Comparison of ENCODE assay signal across 11 cellular contexts in genomic region chr10:101775273-101776131, GRCh38. TPM values are rescaled to one million over a fixed set of nuclear protein-coding genes. Genes with fewer than 3 reads are reported as not detected.
DNase-seq lines count a peak whose midpoint lies in the region; ATAC-seq and TF ChIP-seq lines count a peak whose summit lies in the region.
"Had no signal": no experiment of that assay in that cellular context is flagged by ENCODE, and none has a peak within 500 bp of the region (broad histone marks: within the 10 kb centered on the region; RNA-seq: fewer than 3 reads in every experiment).

A gene with protein sequence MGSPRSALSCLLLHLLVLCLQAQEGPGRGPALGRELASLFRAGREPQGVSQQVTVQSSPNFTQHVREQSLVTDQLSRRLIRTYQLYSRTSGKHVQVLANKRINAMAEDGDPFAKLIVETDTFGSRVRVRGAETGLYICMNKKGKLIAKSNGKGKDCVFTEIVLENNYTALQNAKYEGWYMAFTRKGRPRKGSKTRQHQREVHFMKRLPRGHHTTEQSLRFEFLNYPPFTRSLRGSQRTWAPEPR (minus strand): TSS chr10:101776114. CDS start chr10:101775900, 214 bp downstream.

- no peak within 1 kb of the TSS for H3K27ac Mint-ChIP-seq in Calu3 (ENCODE audit: unreplicated experiment)
- no peak within 1 kb of the TSS for H3K27ac Mint-ChIP-seq in HFFc6
- H3K27ac Mint-ChIP-seq in effector memory CD8-positive, alpha-beta T cell, result no peak within 1 kb of the TSS
- H3K27ac Mint-ChIP-seq in osteocyte (ENCODE audit: unreplicated experiment), result no peak within 1 kb of the TSS
- H3K27ac Mint-ChIP-seq: dendritic cell treated with granulocyte-macrophage colony-stimulating factor and Interleukin-4, amounts not matched to agents 40 ng/mL and 50 ng/mL, for 4 days had no signal

- TF ChIP-seq CTCF in Calu3 (IDR thresholded peaks at IDR 0.05; ENCODE audit: unreplicated experiment) (no peak), HFFc6 (IDR thresholded peaks at IDR 0.05) (no peak), osteocyte (IDR thresholded peaks at IDR 0.05) (no peak), gastrocnemius medialis (IDR thresholded peaks at IDR 0.05 in 4 of 5, conservative IDR thresholded peaks at IDR 0.05 in 1 of 5) (no peak)

- H3K9me3 Mint-ChIP-seq in Calu3 (ENCODE audit: low read depth, unreplicated experiment) (no peaks in the 10 kb centered on the region), HFFc6 (no peaks in the 10 kb centered on the region), osteocyte (ENCODE audit: unreplicated experiment) (no peaks in the 10 kb centered on the region)
- H3K9me3 Mint-ChIP-seq in effector memory CD8-positive, alpha-beta T cell, result no peaks in the 10 kb centered on the region
- H3K9me3 Mint-ChIP-seq: dendritic cell treated with granulocyte-macrophage colony-stimulating factor and Interleukin-4, amounts not matched to agents 40 ng/mL and 50 ng/mL, for 4 days had no signal

- H3K4me1 ChIP-seq in gastrocnemius medialis, result peaks cover 19 to 21% of the 10 kb centered on the region in 2 donors

- peaks cover 74 to 80% (median 78%) of the 10 kb centered on the region in 3 donors for H3K27me3 ChIP-seq in gastrocnemius medialis

- peak within 1 kb of the TSS; percentile 22 for H3K4me3 Mint-ChIP-seq in Calu3 (ENCODE audit: low read depth, unreplicated experiment)
- peak within 1 kb of the TSS; percentile 42; the same call in 1 of the 2 replicates for H3K4me3 Mint-ChIP-seq in HFFc6
- peak within 1 kb of the TSS; percentile 61 to 78 for H3K4me3 Mint-ChIP-seq in effector memory CD8-positive, alpha-beta T cell
- peak within 1 kb of the TSS; percentile 55 for H3K4me3 Mint-ChIP-seq in osteocyte (ENCODE audit: unreplicated experiment)
- H3K4me3 Mint-ChIP-seq: dendritic cell treated with granulocyte-macrophage colony-stimulating factor and Interleukin-4, amounts not matched to agents 40 ng/mL and 50 ng/mL, for 4 days had no signal

- H3K27ac ChIP-seq in gastrocnemius medialis, result no peak within 1 kb of the TSS

- peak; percentile 26 for ATAC-seq in effector memory CD8-positive, alpha-beta T cell (replicated peaks)
- ATAC-seq in gastrocnemius medialis, result no peak

- H3K36me3 Mint-ChIP-seq in Calu3 (ENCODE audit: insufficient read depth, unreplicated experiment) (peaks cover 10% of the 10 kb centered on the region), HFFc6 (ENCODE audit: low read depth) (no peaks in the 10 kb centered on the region), osteocyte (ENCODE audit: unreplicated experiment) (no peaks in the 10 kb centered on the region)
- peaks cover 3% of the 10 kb centered on the region for H3K36me3 Mint-ChIP-seq in effector memory CD8-positive, alpha-beta T cell (ENCODE audit: insufficient read depth)

- intact Hi-C loops in Calu3 (cut with micrococcal nuclease; ENCODE audit: unreplicated experiment) (no loop called here), gastrocnemius medialis (cut with DNase I; ENCODE audit: low total_unique reads) (no loop called here)

- in situ Hi-C loops in gastrocnemius medialis (cut with MboI; ENCODE audit: low sequenced_read_pairs in 4 of 4), result no loop called here

- DNase-seq in Calu3 (no peak), HFFc6 (no peak), osteocyte (ENCODE audit: extremely low spot score, unreplicated experiment) (peak; percentile 81), gastrocnemius medialis (no peak), DMS79 (lab: John Stamatoyannopoulos, UW) (no peak), NCI-H446 (lab: John Stamatoyannopoulos, UW) (no peak), foreskin melanocyte (no peak)
- no peak for DNase-seq in effector memory CD8-positive, alpha-beta T cell

- peak within 1 kb of the TSS in 2 of 4 donors; percentile 9 to 19 for H3K4me3 ChIP-seq in gastrocnemius medialis

- no TSS peak for BruUV-seq in Calu3 (replicated peaks; lab: Mats Ljungman, UMichigan)

- H3K27me3 Mint-ChIP-seq in Calu3 (ENCODE audit: unreplicated experiment) (peaks cover 71% of the 10 kb centered on the region), HFFc6 (ENCODE audit: insufficient read depth) (peaks cover 40% of the 10 kb centered on the region), osteocyte (ENCODE audit: unreplicated experiment) (peaks cover 67% of the 10 kb centered on the region)
- H3K27me3 Mint-ChIP-seq in effector memory CD8-positive, alpha-beta T cell, result peaks cover 66 to 82% of the 10 kb centered on the region in 2 donors

- no peaks in the 10 kb centered on the region for H3K9me3 ChIP-seq in gastrocnemius medialis

- peaks cover 11% of the 10 kb centered on the region for H3K4me1 Mint-ChIP-seq in Calu3 (ENCODE audit: low read depth, unreplicated experiment)
- peaks cover 17% of the 10 kb centered on the region for H3K4me1 Mint-ChIP-seq in HFFc6 (ENCODE audit: low read depth)
- H3K4me1 Mint-ChIP-seq in effector memory CD8-positive, alpha-beta T cell (ENCODE audit: low read depth in 2 of 2), result peaks cover 20 to 39% of the 10 kb centered on the region in 2 donors
- peaks cover 26% of the 10 kb centered on the region for H3K4me1 Mint-ChIP-seq in osteocyte (ENCODE audit: unreplicated experiment)

- no peak for TF ChIP-seq POLR2A in gastrocnemius medialis (IDR thresholded peaks at IDR 0.05)

- H3K36me3 ChIP-seq in gastrocnemius medialis, result no peaks in the 10 kb centered on the region

- CTCF ChIA-PET in Calu3 (lab: Charles Lee), result no interaction called here

RNA-seq across cellular contexts. Expression of the gene that starts here (rescaled TPM):
- not detected in 2 replicates for total RNA-seq in Calu3 (2022)
- not detected for total RNA-seq in HFFc6 (2021; fragmentation: NEBNext Ultra II Directional; extraction: Animal tissue kit (Norgen Biotek cat#: 25700))
- total RNA-seq in osteocyte, result not detected in 2 replicates
- not detected for total RNA-seq in gastrocnemius medialis
- total RNA-seq: kidney epithelial cell, RPMI7951 had no signal

Comparison
In these comparisons a context has a peak if more than half of its experiments do, and no peak if none do; other contexts are left out.
1. Peak in DNase-seq in osteocyte; RNA of the gene not detected or under 1 TPM.